ENCODE assay signal across 8 cellular contexts in the genomic region with DNA sequence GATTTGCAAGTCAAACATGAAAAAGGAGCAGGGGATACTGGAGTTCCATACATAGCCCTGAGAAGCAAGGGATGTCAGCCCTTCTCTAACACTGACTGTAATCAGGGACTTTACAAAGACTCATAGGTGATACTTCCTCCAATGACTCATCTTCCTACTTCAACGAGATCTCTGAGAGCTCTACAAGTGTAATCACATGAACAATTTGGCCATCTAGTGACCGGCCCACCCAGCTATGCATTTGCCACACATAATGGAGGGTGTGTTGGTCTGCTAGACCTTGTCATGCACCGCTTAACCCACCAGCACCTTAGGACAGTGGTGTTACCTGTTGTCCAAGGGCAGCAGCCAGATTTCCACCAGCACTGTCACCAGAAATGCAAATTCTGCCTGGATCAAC.
A peak's percentile ranks its signal among the peaks of the same experiment; 100 is the strongest.
DNase-seq lines count a peak whose midpoint lies in the region; ATAC-seq and TF ChIP-seq lines count a peak whose summit lies in the region.

No MANE protein-coding gene starts in this region.

- H3K27me3 ChIP-seq in breast epithelium, result no peaks in the 10 kb centered on the region

- intact Hi-C loops in breast epithelium (cut with DNase I; ENCODE audit: low total_unique reads), result no loop called here

- H3K9me3 ChIP-seq in breast epithelium, result no peaks in the 10 kb centered on the region

- peak overlapping the region; percentile 46 to 64 for H3K27ac ChIP-seq in breast epithelium

- no peaks in the 10 kb centered on the region for H3K4me1 ChIP-seq in breast epithelium

- H3K4me3 ChIP-seq in breast epithelium, result no peak overlapping the region

- no peaks in the 10 kb centered on the region for H3K36me3 ChIP-seq in breast epithelium

- no peak for TF ChIP-seq POLR2A in breast epithelium (IDR thresholded peaks at IDR 0.05)

- TF ChIP-seq CTCF in breast epithelium (IDR thresholded peaks at IDR 0.05), result no peak

- DNase-seq in Daoy (ENCODE audit: low read depth), result peak; percentile 74
- DNase-seq in breast epithelium (ENCODE audit: low spot score in 2 of 2), result no peak
- DNase-seq in central memory CD4-positive, alpha-beta T cell, result no peak
- DNase-seq in activated effector memory CD4-positive, alpha-beta T cell treated with Interleukin-2 at 50 U/mL for 16 hours, result no peak
- no peak for DNase-seq in putamen (ENCODE audit: low spot score)
- no peak for DNase-seq in germinal center (ENCODE audit: low spot score)

- ATAC-seq in GM19395 (IDR thresholded peaks at IDR 0.05; ENCODE audit: unreplicated experiment) (peak; percentile 99), HG03280 (IDR thresholded peaks at IDR 0.05; ENCODE audit: unreplicated experiment) (peak; percentile 96)
